ENCODE assay signal across 17 cellular contexts in the genomic region with DNA sequence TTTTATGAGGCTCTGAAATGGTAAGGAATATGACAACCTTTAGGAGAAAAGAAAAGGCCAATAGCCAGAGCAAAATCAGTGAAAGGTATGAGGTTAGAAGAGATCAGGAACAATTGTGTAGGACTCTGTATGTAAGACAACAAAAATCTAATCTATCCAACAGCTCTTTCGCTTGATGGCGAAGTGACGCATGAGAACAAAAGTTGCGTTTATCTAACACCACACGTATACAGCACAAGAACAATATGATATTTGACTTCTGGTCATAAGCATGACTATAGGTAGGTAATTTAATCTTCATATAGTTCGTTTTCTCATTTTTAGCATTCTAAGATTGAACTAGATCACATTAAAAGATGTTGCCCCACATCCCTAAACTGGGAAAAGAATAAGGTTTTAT. TPM values are rescaled to one million over a fixed set of nuclear protein-coding genes. Genes with fewer than 3 reads are reported as not detected.
DNase-seq lines count a peak whose midpoint lies in the region; ATAC-seq, FAIRE-seq and TF ChIP-seq lines count a peak whose summit lies in the region.
"Had no signal": no experiment of that assay in that cellular context is flagged by ENCODE, and none has a peak within 500 bp of the region (broad histone marks: within the 10 kb centered on the region; RNA-seq: fewer than 3 reads in every experiment).

No MANE protein-coding gene starts in this region.

- H3K9me1 ChIP-seq in K562 (ENCODE audit: control insufficient read depth, insufficient read depth, low read length): no peaks in the 10 kb centered on the region

- POLR2A ChIA-PET in OCI-LY7 (lab: Charles Lee) (interaction anchor here (0.9 to 5.5 kb wide), 14 partner anchors 10 to 661 kb away, joined by 4 to 98 read pairs (median 28); a partner anchor contains a TSS), K562 (lab: Yijun Ruan, JAX) (interaction anchor here (0.6 kb wide), 1 partner anchor 20 kb away, joined by 3 read pairs; no protein-coding TSS in a partner anchor), GM10248 (lab: Yijun Ruan, JAX) (interaction anchor here (1.0 kb wide), 1 partner anchor 14 kb away, joined by 3 read pairs; no protein-coding TSS in a partner anchor)

- H3K9me3 ChIP-seq in OCI-LY7 (ENCODE audit: low read length): peaks cover 7% of the 10 kb centered on the region; the same call in 1 of the 2 replicates
- H3K9me3 ChIP-seq in K562 (replicated peaks; ENCODE audit: control insufficient read depth, insufficient read depth, low read depth, low read length): no peaks in the 10 kb centered on the region
- H3K9me3 ChIP-seq: ovary had no signal

- TF ChIP-seq CTCF in OCI-LY7 (conservative IDR thresholded peaks at IDR 0.05; ENCODE audit: low read length) (no peak), K562 (IDR thresholded peaks at IDR 0.05 in 2 of 3, conservative IDR thresholded peaks at IDR 0.05 in 1 of 3; ENCODE audit: insufficient read depth in 2 of 3, low read depth in 1 of 3, low read length in 3 of 3) (no peak), GM10248 (IDR thresholded peaks at IDR 0.05; ENCODE audit: control extremely low read depth, extremely low read depth, low read depth, missing control alignments) (no peak)

- no TSS peak for BruUV-seq in OCI-LY7 (replicated peaks; lab: Mats Ljungman, UMichigan)
- BruUV-seq in K562 (replicated peaks; lab: Mats Ljungman, UMichigan): no TSS peak

- in situ Hi-C loops in K562 (cut with MboI): no loop called here

- H3K4me2 ChIP-seq in OCI-LY7 (ENCODE audit: low read length) (peak overlapping the region; percentile 80), K562 (ENCODE audit: insufficient read depth, low read length) (no peak overlapping the region)

- peak overlapping the region; percentile 82 for H3K4me3 Mint-ChIP-seq in stimulated activated naive CD8-positive, alpha-beta T cell treated with anti-CD3 and anti-CD28 coated beads, Interleukin-15, Interleukin-2, amounts not matched to agents 100 ng/mL and 50 ng/mL, for 24 hours
- H3K4me3 Mint-ChIP-seq: brain had no signal

- H3K27ac Mint-ChIP-seq in stimulated activated naive CD8-positive, alpha-beta T cell treated with anti-CD3 and anti-CD28 coated beads, Interleukin-15, Interleukin-2, amounts not matched to agents 100 ng/mL and 50 ng/mL, for 24 hours: peak overlapping the region; percentile 90
- H3K27ac Mint-ChIP-seq: brain had no signal

- TF ChIP-seq POLR2A in K562 (conservative IDR thresholded peaks at IDR 0.05): no peak

- intact Hi-C loops in OCI-LY7 (cut with micrococcal nuclease; ENCODE audit: unreplicated experiment): loop anchor here (1.0 to 10.0 kb wide), 5 partner anchors 18 to 1037 kb away; a partner anchor contains a TSS
- intact Hi-C loops in K562 (cut with micrococcal nuclease): no loop called here

- H3K9me2 ChIP-seq in OCI-LY7 (ENCODE audit: insufficient read depth, low read length): no peaks in the 10 kb centered on the region

- H3K4me1 ChIP-seq in OCI-LY7 (ENCODE audit: insufficient read depth, low read length, poor library complexity, severe bottlenecking): peaks cover 77% of the 10 kb centered on the region
- no peaks in the 10 kb centered on the region; a peak in 1 of 5 replicates for H3K4me1 ChIP-seq in K562 (replicated peaks in 1 of 2; ENCODE audit: control insufficient read depth in 2 of 2, insufficient read depth in 2 of 2, low read length in 2 of 2)

- peaks cover 4% of the 10 kb centered on the region for H3K36me3 Mint-ChIP-seq in stimulated activated naive CD8-positive, alpha-beta T cell treated with anti-CD3 and anti-CD28 coated beads, Interleukin-15, Interleukin-2, amounts not matched to agents 100 ng/mL and 50 ng/mL, for 24 hours (ENCODE audit: low read depth)
- H3K36me3 Mint-ChIP-seq: brain had no signal

- peak overlapping the region; percentile 78 for H3K4me3 ChIP-seq in OCI-LY7 (ENCODE audit: low read depth, low read length, poor library complexity, severe bottlenecking)
- no peak overlapping the region for H3K4me3 ChIP-seq in K562
- H3K4me3 ChIP-seq: GM23248, ovary had no signal

- WGBS in K562 (ENCODE audit: insufficient coverage, low coverage, missing lambda C conversion rate): 51% methylated on average over 5 of the region's 6 CpGs

- no peak for FAIRE-seq in K562 (lab: Jason Lieb, UNC)

- H3K79me2 ChIP-seq in OCI-LY7 (ENCODE audit: insufficient read depth, low read depth, low read length) (peaks cover 79% of the 10 kb centered on the region), K562 (ENCODE audit: control insufficient read depth, insufficient read depth, low read length) (no peaks in the 10 kb centered on the region)

- H3K27me3 Mint-ChIP-seq in stimulated activated naive CD8-positive, alpha-beta T cell treated with anti-CD3 and anti-CD28 coated beads, Interleukin-15, Interleukin-2, amounts not matched to agents 100 ng/mL and 50 ng/mL, for 24 hours: no peaks in the 10 kb centered on the region

- 0 out of 4 replicates have a peak overlapping the region, but pooled peaks of 1 of the 2 experiments have one; percentile 31 for H3K9ac ChIP-seq in K562 (ENCODE audit: insufficient read depth in 1 of 2, low read depth in 2 of 2, low read length in 2 of 2)
- H3K9ac ChIP-seq: GM23248 had no signal

- CTCF ChIA-PET in OCI-LY7 (lab: Charles Lee; ENCODE audit: unreplicated experiment) (interaction anchor here (1.0 kb wide), 1 partner anchor 11 kb away, joined by 3 read pairs; no protein-coding TSS in a partner anchor), K562 (lab: Yijun Ruan, JAX; ENCODE audit: low intra/inter-chr PET ratio) (no interaction called here), GM10248 (lab: Yijun Ruan, JAX) (interaction anchor here (0.9 to 2.3 kb wide), 5 partner anchors 12 to 65 kb away, joined by 4 to 10 read pairs (median 5); no protein-coding TSS in a partner anchor)

- H3K36me3 ChIP-seq in OCI-LY7 (ENCODE audit: insufficient read depth, low read length) (peaks cover 19% of the 10 kb centered on the region), K562 (ENCODE audit: control insufficient read depth, insufficient read depth, low read length) (no peaks in the 10 kb centered on the region)
- H3K36me3 ChIP-seq: ovary had no signal

- no peaks in the 10 kb centered on the region for H3K27me3 ChIP-seq in K562 (ENCODE audit: control insufficient read depth in 2 of 2, insufficient read depth in 2 of 2, low read length in 2 of 2)
- H3K27me3 ChIP-seq: ovary had no signal

- TF ChIP-seq EP300 in K562 (IDR thresholded peaks at IDR 0.05; ENCODE audit: low read length): no peak

- H2AFZ ChIP-seq in OCI-LY7 (ENCODE audit: low read length): no peak overlapping the region
- H2AFZ ChIP-seq in K562 (ENCODE audit: low read depth, low read length): peak overlapping the region; percentile 73
- H2AFZ ChIP-seq: GM23248 had no signal

- no peak for ATAC-seq in stimulated activated naive CD8-positive, alpha-beta T cell treated with anti-CD3 and anti-CD28 coated beads, Interleukin-15, Interleukin-2, amounts not matched to agents 100 U/mL and 50 U/mL, for 24 hours
- ATAC-seq in K562: no peak

- H3K27ac ChIP-seq in OCI-LY7 (ENCODE audit: low read depth, low read length, poor library complexity, severe bottlenecking) (peak overlapping the region; percentile 99), K562 (ENCODE audit: extremely low read depth, low read depth, low read length) (peak overlapping the region; percentile 52; the same call in 1 of the 3 replicates)
- H3K27ac ChIP-seq: GM23248, ovary had no signal

- TF ChIP-seq RAD21 in K562 (CRISPR knock-in tag; conservative IDR thresholded peaks at IDR 0.05 in 1 of 2, IDR thresholded peaks at IDR 0.05 in 1 of 2): no peak

- peaks cover 48% of the 10 kb centered on the region for H3K4me1 Mint-ChIP-seq in stimulated activated naive CD8-positive, alpha-beta T cell treated with anti-CD3 and anti-CD28 coated beads, Interleukin-15, Interleukin-2, amounts not matched to agents 100 ng/mL and 50 ng/mL, for 24 hours (ENCODE audit: low read depth)
- H3K4me1 Mint-ChIP-seq: brain had no signal

- DNase-seq in stimulated activated naive CD8-positive, alpha-beta T cell treated with anti-CD3 and anti-CD28 coated beads, Interleukin-15, Interleukin-2, amounts not matched to agents 100 U/mL and 50 U/mL, for 24 hours: no peak
- DNase-seq in OCI-LY7 (ENCODE audit: low spot score): peak; percentile 59
- DNase-seq in K562 (ENCODE audit: extremely low read depth in 1 of 4, low spot score in 3 of 4): no peak
- no peak for DNase-seq in NCI-H774 (lab: John Stamatoyannopoulos, UW)
- DNase-seq in GF-D8 (lab: John Stamatoyannopoulos, UW): no peak
- DNase-seq in GM10248 (ENCODE audit: extremely low spot score): no peak
- DNase-seq in stimulated activated CD4-positive, alpha-beta T cell treated with anti-CD3 and anti-CD28 coated beads, Interleukin-15, amount 100 ng/mL, for 24 hours: no peak
- DNase-seq: activated CD8-positive, alpha-beta memory T cell treated with anti-CD3 and anti-CD28 coated beads, Interleukin-2, amount 50 U/mL, for 48 hours; effector CD4-positive, alpha-beta T cell; EL; GM23248; IMR-90; mesendoderm; NCI-H524; ovary had no signal

- no peaks in the 10 kb centered on the region for H3K9me3 Mint-ChIP-seq in stimulated activated naive CD8-positive, alpha-beta T cell treated with anti-CD3 and anti-CD28 coated beads, Interleukin-15, Interleukin-2, amounts not matched to agents 100 ng/mL and 50 ng/mL, for 24 hours
- H3K9me3 Mint-ChIP-seq: brain had no signal

- H4K20me1 ChIP-seq in OCI-LY7 (ENCODE audit: insufficient read depth, low read length): no peaks in the 10 kb centered on the region
- no peaks in the 10 kb centered on the region for H4K20me1 ChIP-seq in K562 (replicated peaks; ENCODE audit: control insufficient read depth, insufficient read depth, low read length)

RNA-seq across cellular contexts. Expression of a gene that starts 1.5 kb away (rescaled TPM):
- total RNA-seq in OCI-LY7 (2014; rRNA removed; shearing (Covaris generic)): 68.4 and 73.3 TPM in 2 replicates
- 106 and 114 TPM in 2 replicates for total RNA-seq in OCI-LY7 (2022)
- total RNA-seq in K562 (2011; cell fraction: chromatin; rRNA removed; ENCODE audit: low replicate concordance): not detected in 2 replicates
- total RNA-seq in K562 (2011; cell fraction: nucleolus; rRNA removed): not detected in 2 replicates
- total RNA-seq in K562 (2011; cell fraction: nucleoplasm; rRNA removed): not detected in 2 replicates
- total RNA-seq in K562 (2014; rRNA removed): not detected in 2 replicates
- total RNA-seq in K562 (2014; rRNA removed; fragmentation: Illumina TruSeq; extraction: Trizol): not detected in 2 replicates
- total RNA-seq in K562 (2015; rRNA removed; fragmentation: Illumina TruSeq; extraction: Trizol): 0.25 TPM in 1 of 2 replicates, not detected in the other
- total RNA-seq in K562 (2021): not detected in 2 replicates
- polyA plus RNA-seq in K562 (2011; rRNA removed): not detected in 2 replicates
- polyA plus RNA-seq in K562 (2011; cell fraction: cytosol; rRNA removed): not detected in 2 replicates
- not detected in 2 replicates for polyA plus RNA-seq in K562 (2011; cell fraction: nucleus; rRNA removed)
- 0.13 TPM in 1 of 2 replicates, not detected in the other for polyA plus RNA-seq in K562 (2012)
- polyA plus RNA-seq in K562 (2014; fragmentation: Illumina TruSeq; extraction: Trizol): not detected in 2 replicates
- polyA plus RNA-seq in K562 (2014; fragmentation: Nextera tagmentation; extraction: Ambion mirVana): under 1 TPM in 1 of 2 experiments, not detected in 1; 0.13 TPM
- polyA plus RNA-seq in K562 (2014; rRNA removed): not detected in 2 replicates
- not detected in 2 replicates for polyA minus RNA-seq in K562 (2011; rRNA and poly(A)+ RNA removed)
- not detected in 2 replicates for polyA minus RNA-seq in K562 (2011; cell fraction: cytosol; rRNA and poly(A)+ RNA removed)
- polyA minus RNA-seq in K562 (2011; cell fraction: nucleus; rRNA and poly(A)+ RNA removed): not detected in 2 replicates
- total RNA-seq: GM23248, IMR-90 had no signal
- polyA plus RNA-seq: GM23248, IMR-90 had no signal

RNA-seq across cellular contexts. Expression of a gene that starts 29.3 kb away (rescaled TPM):
- 12.3 and 13.7 TPM in 2 replicates for total RNA-seq in OCI-LY7 (2014; rRNA removed; shearing (Covaris generic))
- 9.7 and 10.3 TPM in 2 replicates for total RNA-seq in OCI-LY7 (2022)
- total RNA-seq in K562 (2011; cell fraction: chromatin; rRNA removed; ENCODE audit: low replicate concordance): 70.8 and 196 TPM in 2 replicates
- 41.4 and 48.8 TPM in 2 replicates for total RNA-seq in K562 (2011; cell fraction: nucleolus; rRNA removed)
- 83.1 and 113 TPM in 2 replicates for total RNA-seq in K562 (2011; cell fraction: nucleoplasm; rRNA removed)
- total RNA-seq in K562 (2014; rRNA removed): 28.0 and 30.1 TPM in 2 replicates
- 68.9 and 77.6 TPM in 2 replicates for total RNA-seq in K562 (2014; rRNA removed; fragmentation: Illumina TruSeq; extraction: Trizol)
- total RNA-seq in K562 (2015; rRNA removed; fragmentation: Illumina TruSeq; extraction: Trizol): 8.8 and 11.7 TPM in 2 replicates
- 38.3 and 45.9 TPM in 2 replicates for total RNA-seq in K562 (2021)
- 57.1 and 76.4 TPM in 2 replicates for polyA plus RNA-seq in K562 (2011; rRNA removed)
- 10.3 and 25.7 TPM in 2 replicates for polyA plus RNA-seq in K562 (2011; cell fraction: cytosol; rRNA removed)
- 47.5 and 89.0 TPM in 2 replicates for polyA plus RNA-seq in K562 (2011; cell fraction: nucleus; rRNA removed)
- 43.7 and 113 TPM in 2 replicates for polyA plus RNA-seq in K562 (2012)
- 38.7 and 54.4 TPM in 2 replicates for polyA plus RNA-seq in K562 (2014; fragmentation: Illumina TruSeq; extraction: Trizol)
- 100 to 1,000 TPM; 160 to 243 TPM for polyA plus RNA-seq in K562 (2014; fragmentation: Nextera tagmentation; extraction: Ambion mirVana)
- polyA plus RNA-seq in K562 (2014; rRNA removed): 52.2 and 66.0 TPM in 2 replicates
- polyA minus RNA-seq in K562 (2011; rRNA and poly(A)+ RNA removed): 92.1 and 154 TPM in 2 replicates
- 13.4 and 19.7 TPM in 2 replicates for polyA minus RNA-seq in K562 (2011; cell fraction: cytosol; rRNA and poly(A)+ RNA removed)
- polyA minus RNA-seq in K562 (2011; cell fraction: nucleus; rRNA and poly(A)+ RNA removed): 86.0 and 194 TPM in 2 replicates
- total RNA-seq: GM23248, IMR-90 had no signal
- polyA plus RNA-seq: GM23248, IMR-90 had no signal

Comparison
In these comparisons a context has a peak if more than half of its experiments do, and no peak if none do; other contexts are left out.
1. RNA of a gene that starts 1.5 kb away (total RNA-seq): 68.4 to 114 TPM in OCI-LY7; 0.25 TPM in K562; every median in the first group is over 10 times any median in the second.